In genomic region chr15:84827246-84827645, GRCh38 we compare ENCODE assay signal across 13 cellular contexts. TPM values are rescaled to one million over a fixed set of nuclear protein-coding genes. Genes with fewer than 3 reads are reported as not detected.
A peak's percentile ranks its signal among the peaks of the same experiment; 100 is the strongest.
DNase-seq lines count a peak whose midpoint lies in the region; ATAC-seq and TF ChIP-seq lines count a peak whose summit lies in the region.
"Had no signal": no experiment of that assay in that cellular context is flagged by ENCODE, and none has a peak within 500 bp of the region (broad histone marks: within the 10 kb centered on the region; RNA-seq: fewer than 3 reads in every experiment).

No MANE protein-coding gene starts in this region.

- H3K27me3 ChIP-seq in heart left ventricle (no peaks in the 10 kb centered on the region), gastrocnemius medialis (no peaks in the 10 kb centered on the region), MM.1S (replicated peaks; ENCODE audit: insufficient read depth, low read length) (no peaks in the 10 kb centered on the region)
- H3K27me3 ChIP-seq: BLaER1 had no signal

- H3K4me3 ChIP-seq in heart left ventricle (no peak overlapping the region), gastrocnemius medialis (no peak overlapping the region), MM.1S (ENCODE audit: low read length) (no peak overlapping the region)
- H3K4me3 ChIP-seq: BLaER1 had no signal

- no peaks in the 10 kb centered on the region for H3K9me2 ChIP-seq in MM.1S (replicated peaks; ENCODE audit: insufficient read depth, low read length)

- TF ChIP-seq CTCF in heart left ventricle (IDR thresholded peaks at IDR 0.05) (no peak), natural killer cell (IDR thresholded peaks at IDR 0.05) (no peak), gastrocnemius medialis (IDR thresholded peaks at IDR 0.05 in 4 of 5, conservative IDR thresholded peaks at IDR 0.05 in 1 of 5) (no peak), MM.1S (IDR thresholded peaks at IDR 0.05; ENCODE audit: low read length) (no peak)

- H3K36me3 ChIP-seq in heart left ventricle: peaks cover 0 to 59% (median 3%) of the 10 kb centered on the region in 9 donors
- peaks cover 0 to 20% of the 10 kb centered on the region in 2 donors for H3K36me3 ChIP-seq in gastrocnemius medialis
- no peaks in the 10 kb centered on the region for H3K36me3 ChIP-seq in MM.1S (replicated peaks; ENCODE audit: insufficient read depth, low read length)
- H3K36me3 ChIP-seq: BLaER1 had no signal

- H4K20me1 ChIP-seq in MM.1S (ENCODE audit: insufficient read depth, low read length): no peaks in the 10 kb centered on the region
- H4K20me1 ChIP-seq: BLaER1 had no signal

- H3K9ac ChIP-seq in MM.1S (ENCODE audit: low read length): no peak overlapping the region
- H3K9ac ChIP-seq: BLaER1 had no signal

- no peaks in the 10 kb centered on the region for H3K9me3 Mint-ChIP-seq in natural killer cell treated with Interleukin-12 subunit alpha and Interleukin-12 subunit beta and Interleukin-15 and Interleukin-18, amount 100 ng/mL, for 72 hours
- no peaks in the 10 kb centered on the region for H3K9me3 Mint-ChIP-seq in natural killer cell
- no peaks in the 10 kb centered on the region for H3K9me3 Mint-ChIP-seq in activated naive CD4-positive, alpha-beta T cell treated with anti-CD3 and anti-CD28 coated beads for 36 hours
- H3K9me3 Mint-ChIP-seq: CD4-positive, CD25-positive, alpha-beta regulatory T cell had no signal

- H3K9me3 ChIP-seq in heart left ventricle (no peaks in the 10 kb centered on the region), gastrocnemius medialis (no peaks in the 10 kb centered on the region), MM.1S (replicated peaks; ENCODE audit: insufficient read depth, low read length) (no peaks in the 10 kb centered on the region)
- H3K9me3 ChIP-seq: BLaER1 had no signal

- in situ Hi-C loops in gastrocnemius medialis (cut with MboI; ENCODE audit: low sequenced_read_pairs in 4 of 4): loop anchor here in 1 of 4 donors (5.0 kb wide), 1 partner anchor 50 kb away; no protein-coding TSS in a partner anchor

- H3K4me1 ChIP-seq in heart left ventricle (peaks cover 9 to 100% (median 93%) of the 10 kb centered on the region in 12 donors), gastrocnemius medialis (peaks cover 99% of the 10 kb centered on the region in 2 donors), MM.1S (ENCODE audit: low read length) (no peaks in the 10 kb centered on the region)
- H3K4me1 ChIP-seq: BLaER1 had no signal

- peaks cover under 1 to 12% of the 10 kb centered on the region in 2 donors for H3K27me3 Mint-ChIP-seq in natural killer cell treated with Interleukin-12 subunit alpha and Interleukin-12 subunit beta and Interleukin-15 and Interleukin-18, amount 100 ng/mL, for 72 hours
- peaks cover 0 to 7% of the 10 kb centered on the region in 2 donors for H3K27me3 Mint-ChIP-seq in natural killer cell (ENCODE audit: low read depth in 2 of 2)
- no peaks in the 10 kb centered on the region for H3K27me3 Mint-ChIP-seq in activated naive CD4-positive, alpha-beta T cell treated with anti-CD3 and anti-CD28 coated beads for 36 hours (ENCODE audit: low read depth)

- no peak overlapping the region for H3K4me3 Mint-ChIP-seq in natural killer cell treated with Interleukin-12 subunit alpha and Interleukin-12 subunit beta and Interleukin-15 and Interleukin-18, amount 100 ng/mL, for 72 hours
- no peak overlapping the region for H3K4me3 Mint-ChIP-seq in natural killer cell
- H3K4me3 Mint-ChIP-seq in activated naive CD4-positive, alpha-beta T cell treated with anti-CD3 and anti-CD28 coated beads for 36 hours: no peak overlapping the region
- H3K4me3 Mint-ChIP-seq: CD4-positive, CD25-positive, alpha-beta regulatory T cell had no signal

- WGBS in heart left ventricle, 4 donors: 87 to 93% (median 91%) methylated on average over 8 to 9 of the region's 9 CpGs

- H3K27ac ChIP-seq in heart left ventricle (peak overlapping the region; percentile 15 to 99 (median 96)), gastrocnemius medialis (peak overlapping the region; percentile 94 to 99 (median 96)), MM.1S (ENCODE audit: low read length) (no peak overlapping the region)
- H3K27ac ChIP-seq: BLaER1 had no signal

- DNase-seq in heart left ventricle (peak in 1 of 5 donors; percentile 18), Right ventricle myocardium inferior (ENCODE audit: missing footprints) (no peak), natural killer cell (no peak), gastrocnemius medialis (no peak), MM.1S (no peak), DMS114 treated with DMSO at 0.1 percent for 48 hours (lab: John Stamatoyannopoulos, UW; ENCODE audit: unreplicated experiment) (no peak)
- no peak for DNase-seq in natural killer cell treated with Interleukin-12 subunit alpha and Interleukin-12 subunit beta and Interleukin-15 and Interleukin-18, amount 100 ng/mL, for 72 hours (ENCODE audit: low spot score)
- DNase-seq in activated naive CD4-positive, alpha-beta T cell treated with anti-CD3 and anti-CD28 coated beads for 36 hours: no peak
- DNase-seq: 8988T; AML-193; CD4-positive, CD25-positive, alpha-beta regulatory T cell had no signal

- intact Hi-C loops in heart left ventricle (cut with DNase I) (loop anchor here in 4 of 10 donors (5.0 to 10.0 kb wide), 3 partner anchors 95 to 242 kb away; partner anchors contain the start of genes NMB (in 2 of the 4) and WDR73 (in 2 of the 4)), Right ventricle myocardium inferior (cut with DNase I) (loop anchor here (5.0 kb wide), 1 partner anchor 100 kb away; no protein-coding TSS in a partner anchor), natural killer cell (cut with micrococcal nuclease) (no loop called here), gastrocnemius medialis (cut with DNase I; ENCODE audit: low total_unique reads) (no loop called here)
- intact Hi-C loops in activated naive CD4-positive, alpha-beta T cell treated with anti-CD3 and anti-CD28 coated beads for 36 hours (cut with micrococcal nuclease): loop anchor here (2.0 kb wide), 1 partner anchor 102 kb away; no protein-coding TSS in a partner anchor

- no peak overlapping the region for H2AFZ ChIP-seq in MM.1S (ENCODE audit: low read length)

- ATAC-seq in heart left ventricle (no peak), Right ventricle myocardium inferior (no peak), natural killer cell (no peak), gastrocnemius medialis (no peak)
- peak; percentile 21 to 37 for ATAC-seq in natural killer cell treated with Interleukin-12 subunit alpha and Interleukin-12 subunit beta and Interleukin-15 and Interleukin-18, amount 100 ng/mL, for 72 hours

- H3K27ac Mint-ChIP-seq in natural killer cell treated with Interleukin-12 subunit alpha and Interleukin-12 subunit beta and Interleukin-15 and Interleukin-18, amount 100 ng/mL, for 72 hours: no peak overlapping the region
- no peak overlapping the region for H3K27ac Mint-ChIP-seq in natural killer cell
- no peak overlapping the region for H3K27ac Mint-ChIP-seq in activated naive CD4-positive, alpha-beta T cell treated with anti-CD3 and anti-CD28 coated beads for 36 hours
- H3K27ac Mint-ChIP-seq: CD4-positive, CD25-positive, alpha-beta regulatory T cell had no signal

- H3K4me2 ChIP-seq in MM.1S (ENCODE audit: low read depth, low read length): no peak overlapping the region
- H3K4me2 ChIP-seq: BLaER1 had no signal

- no peaks in the 10 kb centered on the region for H3F3A ChIP-seq in MM.1S (ENCODE audit: insufficient read depth, low read length)

- TF ChIP-seq POLR2A in heart left ventricle (IDR thresholded peaks at IDR 0.05): no peak
- TF ChIP-seq POLR2A in gastrocnemius medialis (IDR thresholded peaks at IDR 0.05): no peak

- no peaks in the 10 kb centered on the region for H3K79me2 ChIP-seq in MM.1S (ENCODE audit: low read length)

- no peaks in the 10 kb centered on the region for H3K36me3 Mint-ChIP-seq in natural killer cell treated with Interleukin-12 subunit alpha and Interleukin-12 subunit beta and Interleukin-15 and Interleukin-18, amount 100 ng/mL, for 72 hours
- H3K36me3 Mint-ChIP-seq in natural killer cell: no peaks in the 10 kb centered on the region
- no peaks in the 10 kb centered on the region for H3K36me3 Mint-ChIP-seq in activated naive CD4-positive, alpha-beta T cell treated with anti-CD3 and anti-CD28 coated beads for 36 hours (ENCODE audit: low read depth)
- H3K36me3 Mint-ChIP-seq: CD4-positive, CD25-positive, alpha-beta regulatory T cell had no signal

- CTCF ChIA-PET in activated naive CD4-positive, alpha-beta T cell treated with anti-CD3 and anti-CD28 coated beads for 36 hours (lab: Charles Lee): no interaction called here

- no peaks in the 10 kb centered on the region for H3K4me1 Mint-ChIP-seq in natural killer cell treated with Interleukin-12 subunit alpha and Interleukin-12 subunit beta and Interleukin-15 and Interleukin-18, amount 100 ng/mL, for 72 hours (ENCODE audit: low read depth in 2 of 2)
- no peaks in the 10 kb centered on the region for H3K4me1 Mint-ChIP-seq in natural killer cell
- H3K4me1 Mint-ChIP-seq in activated naive CD4-positive, alpha-beta T cell treated with anti-CD3 and anti-CD28 coated beads for 36 hours (ENCODE audit: low read depth): no peaks in the 10 kb centered on the region
- H3K4me1 Mint-ChIP-seq: CD4-positive, CD25-positive, alpha-beta regulatory T cell had no signal

RNA-seq across cellular contexts. Expression of gene ALPK3, which starts 10.1 kb away (rescaled TPM):
- total RNA-seq in heart left ventricle: 100 to 1,000 TPM in 8 of 9 donors, 10 to 100 TPM in 1; 82.2 to 258 (median 172) TPM
- polyA plus RNA-seq in heart left ventricle: 100 to 1,000 TPM; 110 to 144 TPM
- 132 TPM for total RNA-seq in Right ventricle myocardium inferior
- total RNA-seq in natural killer cell treated with Interleukin-12 subunit alpha and Interleukin-12 subunit beta and Interleukin-15 and Interleukin-18, amount 100 ng/mL, for 72 hours: under 1 TPM; 0.43 to 0.67 TPM
- total RNA-seq in natural killer cell: 1 to 10 TPM in 1 of 3 donors, under 1 TPM in 2; 0.35 to 1.1 (median 0.63) TPM
- total RNA-seq in gastrocnemius medialis: 100 to 1,000 TPM; 131 to 406 (median 305) TPM
- under 1 TPM; 0.02 to 0.05 TPM for total RNA-seq in activated naive CD4-positive, alpha-beta T cell treated with anti-CD3 and anti-CD28 coated beads for 36 hours
- polyA plus RNA-seq: CD4-positive, CD25-positive, alpha-beta regulatory T cell had no signal

RNA-seq across cellular contexts. Expression of gene SLC28A1, which starts 57.2 kb away (rescaled TPM):
- total RNA-seq in heart left ventricle (1 to 10 TPM in 3 of 9 donors, under 1 TPM in 5, not detected in 1; 0.14 to 2.9 (median 0.74) TPM), Right ventricle myocardium inferior (0.24 TPM), natural killer cell (not detected), gastrocnemius medialis (under 1 TPM in 1 of 4 donors, not detected in 3; 0.47 TPM)
- polyA plus RNA-seq in heart left ventricle: 1 to 10 TPM in 1 of 2 donors, under 1 TPM in 1; 0.17 to 1.9 TPM
- total RNA-seq in natural killer cell treated with Interleukin-12 subunit alpha and Interleukin-12 subunit beta and Interleukin-15 and Interleukin-18, amount 100 ng/mL, for 72 hours: not detected
- total RNA-seq in activated naive CD4-positive, alpha-beta T cell treated with anti-CD3 and anti-CD28 coated beads for 36 hours: not detected
- total RNA-seq: CD4-positive, CD25-positive, alpha-beta regulatory T cell; Daoy had no signal
- polyA plus RNA-seq: CD4-positive, CD25-positive, alpha-beta regulatory T cell had no signal

Comparison
In these comparisons a context has a peak if more than half of its experiments do, and no peak if none do; other contexts are left out.
1. ATAC-seq: peak in natural killer cell treated with Interleukin-12 subunit alpha and Interleukin-12 subunit beta and Interleukin-15 and Interleukin-18, amount 100 ng/mL, for 72 hours (2 of 2); none in heart left ventricle (0 of 4), Right ventricle myocardium inferior (single experiment), natural killer cell (0 of 3) and gastrocnemius medialis (0 of 2).
2. RNA of gene ALPK3, which starts 10.1 kb away (total RNA-seq): 131 to 406 TPM in gastrocnemius medialis, 82.2 to 258 TPM in heart left ventricle and 132 TPM in Right ventricle myocardium inferior (single experiment); 0.43 to 0.67 TPM in natural killer cell treated with Interleukin-12 subunit alpha and Interleukin-12 subunit beta and Interleukin-15 and Interleukin-18, amount 100 ng/mL, for 72 hours, 0.35 to 1.1 TPM in natural killer cell and 0.02 to 0.05 TPM in activated naive CD4-positive, alpha-beta T cell treated with anti-CD3 and anti-CD28 coated beads for 36 hours; every median in the first group is over 10 times any median in the second.
3. intact Hi-C loops: an anchor here in Right ventricle myocardium inferior (5.0 kb wide) and activated naive CD4-positive, alpha-beta T cell treated with anti-CD3 and anti-CD28 coated beads for 36 hours (2.0 kb wide); none called in natural killer cell and gastrocnemius medialis.